Comparison of ENCODE assay signal across 28 cellular contexts in the genomic region with DNA sequence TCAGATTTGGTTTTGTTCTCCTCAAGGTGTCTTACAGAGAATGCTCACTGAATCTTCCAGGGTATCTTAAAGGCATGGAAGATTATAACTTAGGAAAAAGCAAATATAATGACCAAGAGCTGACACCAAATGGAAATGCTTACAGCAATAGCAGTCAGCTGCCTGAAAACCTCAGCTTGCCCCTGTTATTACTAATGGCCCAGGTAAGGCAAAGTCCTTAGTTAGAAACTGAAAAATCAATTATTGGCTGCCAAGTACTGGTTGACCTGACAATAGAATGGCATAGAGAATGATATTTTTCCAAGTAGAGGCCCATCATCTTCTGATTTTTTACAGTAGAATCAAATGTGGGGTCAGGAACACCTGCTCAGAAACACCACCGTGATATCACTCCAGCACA.
"Had no signal": no experiment of that assay in that cellular context is flagged by ENCODE, and none has a peak within 500 bp of the region (broad histone marks: within the 10 kb centered on the region; RNA-seq: fewer than 3 reads in every experiment).

No MANE protein-coding gene starts in this region.

- H3K4me3 ChIP-seq: colonic mucosa, coronary artery, dorsolateral prefrontal cortex, esophagus muscularis mucosa, esophagus squamous epithelium, gastrocnemius medialis, gastroesophageal sphincter, heart left ventricle, heart right ventricle had no signal

- DNase-seq: colonic mucosa; cortex of kidney; dermis blood vessel endothelial cell; dorsolateral prefrontal cortex; effector CD4-positive, alpha-beta T cell; effector CD8-positive, alpha-beta T cell; effector memory CD4-positive, alpha-beta T cell; effector memory CD8-positive, alpha-beta T cell; endodermal cell; erythroblast; esophagus squamous epithelium; foreskin fibroblast; foreskin keratinocyte; foreskin melanocyte; gastrocnemius medialis; glutamatergic neuron; head of caudate nucleus; heart left ventricle; heart right ventricle had no signal

- H3K4me1 ChIP-seq: colonic mucosa, foreskin keratinocyte, gastrocnemius medialis, gastroesophageal sphincter had no signal

- FAIRE-seq: colon, endometrium, endothelial cell of umbilical vein, frontal cortex had no signal

- H3K9me3 ChIP-seq: colonic mucosa, esophagus muscularis mucosa, gastrocnemius medialis, gastroesophageal sphincter had no signal

- ATAC-seq: effector memory CD8-positive, alpha-beta T cell; esophagus mucosa; foreskin keratinocyte; gastrocnemius medialis; gastroesophageal sphincter; heart left ventricle; heart right ventricle had no signal

- H3K36me3 ChIP-seq: colonic mucosa, esophagus muscularis mucosa, gastrocnemius medialis, gastroesophageal sphincter, heart left ventricle, heart right ventricle had no signal

- H3K27ac ChIP-seq: colonic mucosa, coronary artery, dorsolateral prefrontal cortex, epithelial cell of prostate, esophagus muscularis mucosa, esophagus squamous epithelium, foreskin keratinocyte, gastrocnemius medialis, gastroesophageal sphincter, heart left ventricle, heart right ventricle had no signal

- H3K27me3 ChIP-seq: colonic mucosa, dorsolateral prefrontal cortex, esophagus muscularis mucosa, esophagus squamous epithelium, foreskin keratinocyte, gastrocnemius medialis, gastroesophageal sphincter, heart left ventricle, heart right ventricle had no signal
